ENCODE assay signal across 2 cellular contexts in the genomic region with DNA sequence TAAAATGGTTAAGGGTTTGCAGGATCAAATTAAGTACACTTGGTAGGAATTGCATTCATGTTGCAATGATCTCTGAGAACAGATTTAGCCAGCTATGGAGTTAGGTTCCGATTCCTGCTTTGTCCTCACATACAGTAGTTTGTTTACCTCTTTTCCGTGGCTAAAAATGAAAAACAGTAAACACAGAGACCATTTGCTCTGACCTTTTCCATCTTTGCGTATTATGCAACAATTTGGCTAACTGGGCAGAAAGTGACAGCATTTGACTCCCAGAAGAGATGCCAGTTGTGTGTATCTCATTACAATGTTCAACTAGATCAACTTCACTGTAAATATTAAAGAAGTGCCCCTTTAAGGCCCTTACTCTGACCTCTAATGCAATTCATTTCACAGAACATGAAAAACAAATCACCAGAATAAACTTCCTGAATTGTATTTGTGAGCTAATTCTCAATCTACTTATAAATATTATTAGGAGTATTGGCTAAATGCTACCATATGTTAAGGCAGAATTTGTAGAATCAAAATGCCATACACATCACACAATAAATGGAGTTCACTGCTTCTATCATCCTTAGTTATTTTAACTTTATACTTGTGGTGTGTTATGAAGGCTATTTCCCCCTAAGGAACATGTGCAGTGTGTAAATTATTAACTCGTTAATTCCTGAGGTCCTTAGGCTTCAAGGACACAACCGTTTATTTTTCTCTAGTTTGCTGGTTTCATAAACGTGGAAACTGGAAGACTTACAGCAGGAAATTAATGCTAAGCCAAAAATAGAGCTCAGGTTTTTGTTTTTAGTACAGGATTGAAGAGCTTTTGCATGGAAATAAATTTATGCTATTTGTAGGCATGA.
A peak's percentile ranks its signal among the peaks of the same experiment; 100 is the strongest.
TF ChIP-seq lines count a peak whose summit lies in the region.

No MANE protein-coding gene starts in this region.

TF ChIP-seq in A549, 52 proteins besides CTCF, POLR2A, EP300 and RAD21:
- TF ChIP-seq EHF (CRISPR knock-in tag; IDR thresholded peaks at IDR 0.05) (no peak), TFCP2L1 (CRISPR knock-in tag; IDR thresholded peaks at IDR 0.05) (no peak), SMC3 (IDR thresholded peaks at IDR 0.05) (no peak), CEBPB (IDR thresholded peaks at IDR 0.05) (peak; percentile 39 to 63; a peak in 3 of 4 replicates), ZNF302 (CRISPR knock-in tag; IDR thresholded peaks at IDR 0.05) (no peak), SREBF2 (IDR thresholded peaks at IDR 0.05) (no peak)
- TF ChIP-seq, protein P1, sequence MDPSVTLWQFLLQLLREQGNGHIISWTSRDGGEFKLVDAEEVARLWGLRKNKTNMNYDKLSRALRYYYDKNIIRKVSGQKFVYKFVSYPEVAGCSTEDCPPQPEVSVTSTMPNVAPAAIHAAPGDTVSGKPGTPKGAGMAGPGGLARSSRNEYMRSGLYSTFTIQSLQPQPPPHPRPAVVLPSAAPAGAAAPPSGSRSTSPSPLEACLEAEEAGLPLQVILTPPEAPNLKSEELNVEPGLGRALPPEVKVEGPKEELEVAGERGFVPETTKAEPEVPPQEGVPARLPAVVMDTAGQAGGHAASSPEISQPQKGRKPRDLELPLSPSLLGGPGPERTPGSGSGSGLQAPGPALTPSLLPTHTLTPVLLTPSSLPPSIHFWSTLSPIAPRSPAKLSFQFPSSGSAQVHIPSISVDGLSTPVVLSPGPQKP (IDR thresholded peaks at IDR 0.05; ENCODE audit: low read depth, low read length): no peak

TF ChIP-seq in H1, 55 proteins besides CTCF, POLR2A, EP300 and RAD21:
- no peak for TF ChIP-seq EGR1 (IDR thresholded peaks at IDR 0.05; ENCODE audit: borderline replicate concordance, low read depth, low read length)
- TF ChIP-seq SIN3A (conservative IDR thresholded peaks at IDR 0.05 in 1 of 2, IDR thresholded peaks at IDR 0.05 in 1 of 2; ENCODE audit: low read depth in 1 of 2, low read length in 2 of 2): no peak
- no peak for TF ChIP-seq GTF2F1 (IDR thresholded peaks at IDR 0.05; ENCODE audit: borderline replicate concordance, low read depth, low read length)
- no peak for TF ChIP-seq SP2 (IDR thresholded peaks at IDR 0.05; ENCODE audit: low read length)
- TF ChIP-seq BACH1 (IDR thresholded peaks at IDR 0.05; ENCODE audit: low read length): no peak
- TF ChIP-seq, protein P2, sequence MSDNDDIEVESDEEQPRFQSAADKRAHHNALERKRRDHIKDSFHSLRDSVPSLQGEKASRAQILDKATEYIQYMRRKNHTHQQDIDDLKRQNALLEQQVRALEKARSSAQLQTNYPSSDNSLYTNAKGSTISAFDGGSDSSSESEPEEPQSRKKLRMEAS (IDR thresholded peaks at IDR 0.05): no peak
- no peak for TF ChIP-seq EZH2 (IDR thresholded peaks at IDR 0.05; ENCODE audit: low read depth, low read length, severe bottlenecking)
- TF ChIP-seq CREB1 (IDR thresholded peaks at IDR 0.05): no peak
- no peak for TF ChIP-seq NRF1 (IDR thresholded peaks at IDR 0.05; ENCODE audit: low read depth, low read length)
- no peak for TF ChIP-seq JUN (IDR thresholded peaks at IDR 0.05; ENCODE audit: low read depth, low read length)
- TF ChIP-seq KDM5A (IDR thresholded peaks at IDR 0.05; ENCODE audit: low read length): no peak
- no peak for TF ChIP-seq CBX5 (IDR thresholded peaks at IDR 0.05; ENCODE audit: low read depth, low read length)
- TF ChIP-seq BRCA1 (IDR thresholded peaks at IDR 0.05; ENCODE audit: low read depth, low read length): no peak
- TF ChIP-seq JUND (IDR thresholded peaks at IDR 0.05; ENCODE audit: low read length): no peak
- TF ChIP-seq MAFK (IDR thresholded peaks at IDR 0.05; ENCODE audit: low read depth, low read length): no peak
- TF ChIP-seq, protein P3, sequence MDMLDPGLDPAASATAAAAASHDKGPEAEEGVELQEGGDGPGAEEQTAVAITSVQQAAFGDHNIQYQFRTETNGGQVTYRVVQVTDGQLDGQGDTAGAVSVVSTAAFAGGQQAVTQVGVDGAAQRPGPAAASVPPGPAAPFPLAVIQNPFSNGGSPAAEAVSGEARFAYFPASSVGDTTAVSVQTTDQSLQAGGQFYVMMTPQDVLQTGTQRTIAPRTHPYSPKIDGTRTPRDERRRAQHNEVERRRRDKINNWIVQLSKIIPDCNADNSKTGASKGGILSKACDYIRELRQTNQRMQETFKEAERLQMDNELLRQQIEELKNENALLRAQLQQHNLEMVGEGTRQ (IDR thresholded peaks at IDR 0.05; ENCODE audit: low read length): no peak
- no peak for TF ChIP-seq SIX5 (IDR thresholded peaks at IDR 0.05; ENCODE audit: low read depth, low read length)
